26 cellular contexts compared by ENCODE assay signal in the genomic region with DNA sequence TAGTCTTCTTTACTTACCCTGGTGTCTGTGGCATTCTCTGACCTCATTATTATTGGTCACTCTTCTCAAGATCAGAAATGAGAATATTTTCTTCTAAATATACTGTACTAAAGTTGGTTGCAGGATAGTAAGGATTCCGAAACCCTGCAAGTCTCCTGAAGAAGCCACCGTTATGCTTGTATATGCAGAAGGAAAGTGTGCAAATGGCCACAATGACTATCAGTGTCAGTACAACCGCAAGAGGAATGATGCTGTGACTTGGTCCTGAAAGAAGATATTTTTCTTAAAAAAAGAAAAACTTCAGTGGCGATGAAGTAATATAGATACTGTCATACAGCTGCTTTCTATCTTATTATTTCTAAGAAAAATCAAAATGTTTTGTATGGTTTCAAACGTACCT. TPM values are rescaled to one million over a fixed set of nuclear protein-coding genes. Genes with fewer than 3 reads are reported as not detected.
"Had no signal": no experiment of that assay in that cellular context is flagged by ENCODE, and none has a peak within 500 bp of the region (broad histone marks: within the 10 kb centered on the region; RNA-seq: fewer than 3 reads in every experiment).

No MANE protein-coding gene starts in this region.

- H3K9me3 Mint-ChIP-seq: activated CD4-positive, alpha-beta T cell treated with anti-CD3 and anti-CD28 coated beads, Interleukin-2, amount 10 ng/mL, durations not matched to agents 24 days and 14 days; activated CD8-positive, alpha-beta T cell treated with anti-CD3 and anti-CD28 coated beads for 36 hours; activated naive CD4-positive, alpha-beta T cell treated with anti-CD3 and anti-CD28 coated beads for 36 hours; activated naive CD4-positive, alpha-beta T cell treated with anti-CD3 and anti-CD28 coated beads, Interleukin-2, amount 50 U/mL, for 72 hours; activated T-cell treated with anti-CD3 and anti-CD28 coated beads, Interleukin-2, amount 50 U/mL, for 72 hours; T-helper 1 cell treated with Interleukin-12 subunit alpha and Interleukin-12 subunit beta and Interleukin-4 antibody, amounts not matched to agents 30 μg/mL and 1 μg/mL, for 36 hours; T-helper 2 cell treated with Interferon-gamma antibody and Interleukin-4, amounts not matched to agents 5 μg/mL and 100 μg/mL, for 36 hours had no signal

- H3K4me1 Mint-ChIP-seq: activated CD4-positive, alpha-beta T cell treated with anti-CD3 and anti-CD28 coated beads, Interleukin-2, amount 10 ng/mL, durations not matched to agents 24 days and 14 days had no signal

- H3K4me3 ChIP-seq: adrenal gland, body of pancreas, breast epithelium, SJSA1 had no signal

- H3K9me3 ChIP-seq: adrenal gland, body of pancreas, breast epithelium, SJSA1, SK-N-SH had no signal

- ATAC-seq: activated CD8-positive, alpha-beta T cell treated with anti-CD3 and anti-CD28 coated beads for 36 hours; activated naive CD4-positive, alpha-beta T cell treated with anti-CD3 and anti-CD28 coated beads, Interleukin-2, amount 50 U/mL, for 72 hours; activated T-cell treated with anti-CD3 and anti-CD28 coated beads, Interleukin-2, amount 50 U/mL, for 72 hours; body of pancreas; Panc1 had no signal

- H3K4me3 Mint-ChIP-seq: activated CD4-positive, alpha-beta T cell treated with anti-CD3 and anti-CD28 coated beads, Interleukin-2, amount 10 ng/mL, durations not matched to agents 24 days and 14 days; activated CD8-positive, alpha-beta T cell treated with anti-CD3 and anti-CD28 coated beads for 36 hours; activated naive CD4-positive, alpha-beta T cell treated with anti-CD3 and anti-CD28 coated beads for 36 hours; activated T-cell treated with anti-CD3 and anti-CD28 coated beads, Interleukin-2, amount 50 U/mL, for 72 hours; T-helper 1 cell treated with Interleukin-12 subunit alpha and Interleukin-12 subunit beta and Interleukin-4 antibody, amounts not matched to agents 30 μg/mL and 1 μg/mL, for 36 hours; T-helper 2 cell treated with Interferon-gamma antibody and Interleukin-4, amounts not matched to agents 5 μg/mL and 100 μg/mL, for 36 hours had no signal

- DNase-seq: activated CD4-positive, alpha-beta T cell treated with anti-CD3 and anti-CD28 coated beads, Interleukin-2, amount 10 ng/mL, durations not matched to agents 24 days and 14 days; activated CD4-positive, alpha-beta T cell treated with anti-CD3 and anti-CD28 coated beads, Interleukin-2, amount 50 U/mL, for 4 hours; activated CD8-positive, alpha-beta T cell treated with anti-CD3 and anti-CD28 coated beads for 36 hours; activated gamma-delta T cell treated with Interleukin-2 at 50 U/mL for 16 hours; activated naive CD4-positive, alpha-beta T cell treated with anti-CD3 and anti-CD28 coated beads for 36 hours; activated T-cell treated with anti-CD3 and anti-CD28 coated beads, Interleukin-2, amount 50 U/mL, for 1 hour; activated T-cell treated with anti-CD3 and anti-CD28 coated beads, Interleukin-2, amount 50 U/mL, for 72 hours; adrenal gland; body of pancreas; NCI-H1092 treated with DMSO at 0.1 percent for 48 hours; NCI-H1417; NCI-H1930; NCI-H2081 treated with DMSO at 0.1 percent for 48 hours; NCI-H226; NCI-H446 treated with DMSO at 0.1 percent for 48 hours; NCI-H524; SHP77; SK-N-SH had no signal

- H3K4me2 ChIP-seq: KMS-11, SK-N-SH had no signal

- H3K27me3 ChIP-seq: adrenal gland, body of pancreas, breast epithelium, SJSA1 had no signal

- H3K27me3 Mint-ChIP-seq: activated CD8-positive, alpha-beta T cell treated with anti-CD3 and anti-CD28 coated beads for 36 hours had no signal

- H3K27ac Mint-ChIP-seq: activated CD4-positive, alpha-beta T cell treated with anti-CD3 and anti-CD28 coated beads, Interleukin-2, amount 10 ng/mL, durations not matched to agents 24 days and 14 days; activated CD8-positive, alpha-beta T cell treated with anti-CD3 and anti-CD28 coated beads for 36 hours; activated naive CD4-positive, alpha-beta T cell treated with anti-CD3 and anti-CD28 coated beads for 36 hours; activated naive CD4-positive, alpha-beta T cell treated with anti-CD3 and anti-CD28 coated beads, Interleukin-2, amount 50 U/mL, for 72 hours; activated T-cell treated with anti-CD3 and anti-CD28 coated beads, Interleukin-2, amount 50 U/mL, for 72 hours; T-helper 1 cell treated with Interleukin-12 subunit alpha and Interleukin-12 subunit beta and Interleukin-4 antibody, amounts not matched to agents 30 μg/mL and 1 μg/mL, for 36 hours; T-helper 2 cell treated with Interferon-gamma antibody and Interleukin-4, amounts not matched to agents 5 μg/mL and 100 μg/mL, for 36 hours had no signal

- H3K36me3 ChIP-seq: adrenal gland, breast epithelium, SJSA1 had no signal

- H3K9ac ChIP-seq: KMS-11, SK-N-SH had no signal

- H3K4me1 ChIP-seq: adrenal gland, body of pancreas, breast epithelium had no signal

RNA-seq across cellular contexts. Expression of a gene that starts 37.2 kb away (rescaled TPM):
- total RNA-seq: RPMI7951, SJSA1 had no signal
